In genomic region chr10:91391915-91392314, GRCh38 we compare ENCODE assay signal across 21 cellular contexts. TPM values are rescaled to one million over a fixed set of nuclear protein-coding genes. Genes with fewer than 3 reads are reported as not detected.
DNase-seq lines count a peak whose midpoint lies in the region; ATAC-seq and TF ChIP-seq lines count a peak whose summit lies in the region.
"Had no signal": no experiment of that assay in that cellular context is flagged by ENCODE, and none has a peak within 500 bp of the region (broad histone marks: within the 10 kb centered on the region; RNA-seq: fewer than 3 reads in every experiment).

No MANE protein-coding gene starts in this region.

- H3K79me1 ChIP-seq in mesendoderm (ENCODE audit: low read length) = no peaks in the 10 kb centered on the region

- no peak overlapping the region for H3K4ac ChIP-seq in mesendoderm (ENCODE audit: low read depth, low read length)

- peaks cover 6% of the 10 kb centered on the region for H3K27me3 Mint-ChIP-seq in endodermal cell (ENCODE audit: insufficient read depth)
- peaks cover 14% of the 10 kb centered on the region for H3K27me3 Mint-ChIP-seq in activated CD4-positive, alpha-beta T cell treated with anti-CD3 and anti-CD28 coated beads for 36 hours

- no CpG with 5 or more reads among the region's 1 CpG for WGBS in mesendoderm (ENCODE audit: extremely low coverage, insufficient coverage, low lambda C conversion rate)
- WGBS in endodermal cell (ENCODE audit: insufficient coverage in 1 of 2, insufficient read length in 1 of 2), 2 experiments = 78 to 95% methylated on average over 1 of the region's 1 CpG

- H2BK15ac ChIP-seq in mesendoderm (replicated peaks; ENCODE audit: low read depth) = no peak overlapping the region

- H3K18ac ChIP-seq in mesendoderm (ENCODE audit: low read length) = peak overlapping the region; percentile 68

- no peak overlapping the region for H3K4me3 ChIP-seq in mesendoderm (ENCODE audit: low read length)
- no peak overlapping the region for H3K4me3 ChIP-seq in endodermal cell (ENCODE audit: low read length)
- H3K4me3 ChIP-seq: SJCRH30 had no signal

- no peak overlapping the region for H4K5ac ChIP-seq in mesendoderm (ENCODE audit: low read length)

- no peaks in the 10 kb centered on the region for H3K9me3 ChIP-seq in endodermal cell (ENCODE audit: control insufficient read depth, low read length)
- H3K9me3 ChIP-seq: SJCRH30 had no signal

- no peak overlapping the region for H3K27ac Mint-ChIP-seq in endodermal cell
- H3K27ac Mint-ChIP-seq in activated CD4-positive, alpha-beta T cell treated with anti-CD3 and anti-CD28 coated beads for 36 hours = no peak overlapping the region
- H3K27ac Mint-ChIP-seq: CD8-positive, alpha-beta T cell; IgD-negative memory B cell had no signal

- intact Hi-C loops in activated CD4-positive, alpha-beta T cell treated with anti-CD3 and anti-CD28 coated beads for 36 hours (cut with DNase I, micrococcal nuclease) = no loop called here

- H3K23ac ChIP-seq in mesendoderm (ENCODE audit: low read length) = no peak overlapping the region

- no peak overlapping the region for H2AK5ac ChIP-seq in mesendoderm (ENCODE audit: low read length)

- no peaks in the 10 kb centered on the region for H3K4me1 Mint-ChIP-seq in endodermal cell
- H3K4me1 Mint-ChIP-seq in activated CD4-positive, alpha-beta T cell treated with anti-CD3 and anti-CD28 coated beads for 36 hours = peaks cover 6% of the 10 kb centered on the region

- no peak overlapping the region for H3K4me2 ChIP-seq in mesendoderm (ENCODE audit: low read length)

- no peak overlapping the region for H3K56ac ChIP-seq in mesendoderm (ENCODE audit: low read length)

- ATAC-seq in activated CD4-positive, alpha-beta T cell treated with anti-CD3 and anti-CD28 coated beads for 36 hours = no peak
- no peak for ATAC-seq in GM21360 (IDR thresholded peaks at IDR 0.05; ENCODE audit: unreplicated experiment)
- ATAC-seq: CD8-positive, alpha-beta T cell had no signal

- no peaks in the 10 kb centered on the region for H3K27me3 ChIP-seq in mesendoderm (ENCODE audit: insufficient read depth, low read length, poor library complexity)
- peaks cover 11% of the 10 kb centered on the region for H3K27me3 ChIP-seq in endodermal cell (ENCODE audit: control insufficient read depth, insufficient read depth, low read length, poor library complexity, severe bottlenecking)
- H3K27me3 ChIP-seq: SJCRH30 had no signal

- no peaks in the 10 kb centered on the region for H3K79me2 ChIP-seq in mesendoderm (ENCODE audit: control insufficient read depth, insufficient read depth, low read length)

- H3K36me3 Mint-ChIP-seq in endodermal cell (ENCODE audit: low read depth) = no peaks in the 10 kb centered on the region
- no peaks in the 10 kb centered on the region for H3K36me3 Mint-ChIP-seq in activated CD4-positive, alpha-beta T cell treated with anti-CD3 and anti-CD28 coated beads for 36 hours (ENCODE audit: low read depth)
- H3K36me3 Mint-ChIP-seq: CD8-positive, alpha-beta T cell had no signal

- H3K27ac ChIP-seq in mesendoderm (ENCODE audit: low read depth, low read length) (no peak overlapping the region), endodermal cell (ENCODE audit: low read depth, low read length) (no peak overlapping the region)
- H3K27ac ChIP-seq: SJCRH30 had no signal

- no peak overlapping the region for H2BK120ac ChIP-seq in mesendoderm (ENCODE audit: low read depth, low read length)

- CTCF ChIA-PET in activated CD4-positive, alpha-beta T cell treated with anti-CD3 and anti-CD28 coated beads for 36 hours (lab: Charles Lee) = interaction anchor here (0.7 to 5.2 kb wide), 5 partner anchors 41 to 353 kb away, joined by 3 to 47 read pairs (median 3); partner anchors contain the start of gene PPP1R3C

- peak; percentile 32 to 56 for DNase-seq in NCI-H187 (lab: John Stamatoyannopoulos, UW)
- DNase-seq in NCI-H187 treated with DMSO at 0.1 percent for 48 hours (lab: John Stamatoyannopoulos, UW) = no peak
- peak; percentile 70 for DNase-seq in DMS79 (lab: John Stamatoyannopoulos, UW)
- DNase-seq in NCI-H510A treated with DMSO at 0.1 percent for 48 hours (lab: John Stamatoyannopoulos, UW) = peak; percentile 58
- no peak for DNase-seq in mesendoderm
- DNase-seq in endodermal cell = no peak
- DNase-seq in activated CD4-positive, alpha-beta T cell treated with anti-CD3 and anti-CD28 coated beads for 36 hours = no peak
- DNase-seq: 8988T; AML-193; C1 segment of cervical spinal cord; CD8-positive, alpha-beta T cell; EL; MV-4-11; NCI-H1105 treated with DMSO at 0.1 percent for 48 hours; NCI-H2081; NCI-H345; NCI-H748 treated with DMSO at 0.1 percent for 48 hours; T-helper 1 cell had no signal

- no peaks in the 10 kb centered on the region for H3K4me1 ChIP-seq in mesendoderm (ENCODE audit: control insufficient read depth, low read depth, low read length)
- H3K4me1 ChIP-seq in endodermal cell (ENCODE audit: control insufficient read depth, insufficient read depth, low read length) = peaks cover 4% of the 10 kb centered on the region
- H3K4me1 ChIP-seq: SJCRH30 had no signal

- no peak overlapping the region for H2BK5ac ChIP-seq in mesendoderm (ENCODE audit: low read length)

- no peak overlapping the region for H3K4me3 Mint-ChIP-seq in endodermal cell
- H3K4me3 Mint-ChIP-seq in activated CD4-positive, alpha-beta T cell treated with anti-CD3 and anti-CD28 coated beads for 36 hours = no peak overlapping the region
- H3K4me3 Mint-ChIP-seq: CD8-positive, alpha-beta T cell; IgD-negative memory B cell had no signal

- H3K36me3 ChIP-seq in mesendoderm (ENCODE audit: control insufficient read depth, insufficient read depth, low read length) (no peaks in the 10 kb centered on the region), endodermal cell (ENCODE audit: control insufficient read depth, insufficient read depth, low read length) (no peaks in the 10 kb centered on the region)
- H3K36me3 ChIP-seq: SJCRH30 had no signal

- no peak overlapping the region for H4K8ac ChIP-seq in mesendoderm (ENCODE audit: low read depth, low read length)

- H3K9ac ChIP-seq in mesendoderm (ENCODE audit: low read length) (no peak overlapping the region), endodermal cell (ENCODE audit: extremely low read depth, low read length, poor library complexity, severe bottlenecking) (no peak overlapping the region)

- H3K9me3 Mint-ChIP-seq in endodermal cell = no peaks in the 10 kb centered on the region
- no peaks in the 10 kb centered on the region for H3K9me3 Mint-ChIP-seq in activated CD4-positive, alpha-beta T cell treated with anti-CD3 and anti-CD28 coated beads for 36 hours (ENCODE audit: low read depth)
- H3K9me3 Mint-ChIP-seq: CD8-positive, alpha-beta T cell; IgD-negative memory B cell had no signal

- POLR2A ChIA-PET in activated CD4-positive, alpha-beta T cell treated with anti-CD3 and anti-CD28 coated beads for 36 hours (lab: Charles Lee) = no interaction called here

- TF ChIP-seq CTCF in endodermal cell (conservative IDR thresholded peaks at IDR 0.05) = no peak

RNA-seq across cellular contexts. Expression of gene HECTD2, which starts 18.2 kb away (rescaled TPM):
- polyA plus RNA-seq in mesendoderm (2013, experiment 1 of 2) = 14.8 TPM
- 14.7 TPM for polyA plus RNA-seq in mesendoderm (2013, experiment 2 of 2)
- total RNA-seq in endodermal cell = 10 to 100 TPM in 1 of 2 donors, 1 to 10 TPM in 1; 8.8 to 13.4 TPM
- 37.5 TPM for polyA plus RNA-seq in endodermal cell (2013, experiment 1 of 2)
- polyA plus RNA-seq in endodermal cell (2013, experiment 2 of 2) = 41.7 TPM
- 1 to 10 TPM; 3.5 to 9.7 TPM for total RNA-seq in activated CD4-positive, alpha-beta T cell treated with anti-CD3 and anti-CD28 coated beads for 36 hours

Comparison
In these comparisons a context has a peak if more than half of its experiments do, and no peak if none do; other contexts are left out.
1. DNase-seq: peak in NCI-H187 (2 of 2), DMS79 (single experiment) and NCI-H510A treated with DMSO at 0.1 percent for 48 hours (single experiment); none in NCI-H187 treated with DMSO at 0.1 percent for 48 hours (single experiment), mesendoderm (single experiment), endodermal cell (single experiment) and activated CD4-positive, alpha-beta T cell treated with anti-CD3 and anti-CD28 coated beads for 36 hours (single experiment).